ENCODE assay signal across 1 cellular context in the genomic region with DNA sequence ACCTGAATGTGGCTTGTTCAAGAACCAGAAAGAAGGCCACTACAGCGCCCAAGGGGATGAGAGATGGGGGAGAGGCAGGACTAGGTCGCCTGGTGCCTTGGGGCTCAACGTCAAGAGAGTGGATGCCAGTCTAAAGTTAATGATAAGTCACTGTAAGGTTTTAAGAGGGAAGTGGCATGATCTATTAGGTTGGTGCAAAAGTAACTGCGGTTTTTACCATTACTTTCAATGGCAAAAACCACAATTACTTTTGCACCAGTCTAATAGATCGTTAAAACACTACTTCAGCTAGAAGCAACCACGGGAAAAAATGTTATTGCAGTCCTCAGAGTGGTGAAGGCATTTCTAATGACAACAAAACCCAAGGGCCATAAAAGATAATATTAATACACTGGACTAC.
TF ChIP-seq lines count a peak whose summit lies in the region.

No MANE protein-coding gene starts in this region.

TF ChIP-seq in HCT116, 20 proteins besides CTCF, POLR2A, EP300 and RAD21:
- TF ChIP-seq SIN3A (IDR thresholded peaks at IDR 0.05; ENCODE audit: low read depth) (no peak), ZNF274 (IDR thresholded peaks at IDR 0.05; ENCODE audit: low read depth, low read length) (no peak), POLR2AphosphoS5 (IDR thresholded peaks at IDR 0.05; ENCODE audit: low read depth, low read length) (no peak), SP1 (IDR thresholded peaks at IDR 0.05; ENCODE audit: low read depth) (no peak), EZH2phosphoT487 (IDR thresholded peaks at IDR 0.05; ENCODE audit: borderline replicate concordance) (no peak), FOSL1 (IDR thresholded peaks at IDR 0.05; ENCODE audit: low read depth) (no peak), CEBPB (IDR thresholded peaks at IDR 0.05; ENCODE audit: low read depth) (no peak), EZH2 (IDR thresholded peaks at IDR 0.05) (no peak), SRF (IDR thresholded peaks at IDR 0.05; ENCODE audit: low read depth) (no peak), YY1 (IDR thresholded peaks at IDR 0.05; ENCODE audit: extremely low read depth, insufficient replicate concordance, low read depth, low read length) (no peak), TCF7L2 (IDR thresholded peaks at IDR 0.05; ENCODE audit: borderline replicate concordance, extremely low read depth, insufficient read depth, insufficient read length) (no peak), ZFX (IDR thresholded peaks at IDR 0.05) (no peak), JUND (IDR thresholded peaks at IDR 0.05) (no peak), ATF3 (IDR thresholded peaks at IDR 0.05) (no peak), EGR1 (IDR thresholded peaks at IDR 0.05; ENCODE audit: low read depth) (no peak)
- TF ChIP-seq, protein P1, sequence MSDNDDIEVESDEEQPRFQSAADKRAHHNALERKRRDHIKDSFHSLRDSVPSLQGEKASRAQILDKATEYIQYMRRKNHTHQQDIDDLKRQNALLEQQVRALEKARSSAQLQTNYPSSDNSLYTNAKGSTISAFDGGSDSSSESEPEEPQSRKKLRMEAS (IDR thresholded peaks at IDR 0.05) = no peak
